9 cellular contexts compared by ENCODE assay signal in genomic region chr6:90179190-90180169, GRCh38.
DNase-seq lines count a peak whose midpoint lies in the region; TF ChIP-seq lines count a peak whose summit lies in the region.
"Had no signal": no experiment of that assay in that cellular context is flagged by ENCODE, and none has a peak within 500 bp of the region (broad histone marks: within the 10 kb centered on the region; RNA-seq: fewer than 3 reads in every experiment).

No MANE protein-coding gene starts in this region.

- H3K9me3 ChIP-seq in ovary (no peaks in the 10 kb centered on the region), mesenchymal stem cell (ENCODE audit: control insufficient read depth, low read length) (no peaks in the 10 kb centered on the region)

- no peak overlapping the region for H4K8ac ChIP-seq in mesenchymal stem cell (ENCODE audit: low read length)

- no peak overlapping the region for H3K18ac ChIP-seq in mesenchymal stem cell (ENCODE audit: low read depth in 1 of 2, low read length in 2 of 2)

- H3K79me1 ChIP-seq in mesenchymal stem cell (replicated peaks; ENCODE audit: low read length, poor library complexity, severe bottlenecking), result no peaks in the 10 kb centered on the region

- H3K27ac ChIP-seq in ovary, result no peak overlapping the region
- H3K27ac ChIP-seq in mesenchymal stem cell (ENCODE audit: low read length, poor library complexity, severe bottlenecking), result no peak overlapping the region

- TF ChIP-seq POLR2A in ovary (IDR thresholded peaks at IDR 0.05), result no peak

- no peak overlapping the region for H3K23ac ChIP-seq in mesenchymal stem cell (ENCODE audit: low read length in 2 of 2)

- no peak overlapping the region for H3K9ac ChIP-seq in mesenchymal stem cell (ENCODE audit: low read length)

- TF ChIP-seq EP300 in ovary (IDR thresholded peaks at IDR 0.05), result no peak

- H3K27me3 ChIP-seq in ovary (no peaks in the 10 kb centered on the region), mesenchymal stem cell (ENCODE audit: control insufficient read depth in 1 of 2, insufficient read depth in 1 of 2, low read length in 2 of 2) (peaks cover 3 to 23% of the 10 kb centered on the region in 2 experiments)

- intact Hi-C loops in ovary (cut with DNase I), result no loop called here

- no peak overlapping the region for H4K91ac ChIP-seq in mesenchymal stem cell (ENCODE audit: low read length)

- no peak overlapping the region for H2BK15ac ChIP-seq in mesenchymal stem cell (ENCODE audit: low read depth, poor library complexity, severe bottlenecking)

- H3K4me3 ChIP-seq in fibroblast of pulmonary artery (replicated peaks; ENCODE audit: low read depth, low read length), result no peak overlapping the region
- no peak overlapping the region for H3K4me3 ChIP-seq in ovary
- no peak overlapping the region for H3K4me3 ChIP-seq in mesenchymal stem cell (ENCODE audit: insufficient read depth in 1 of 2, low read depth in 1 of 2, low read length in 2 of 2)

- H2BK12ac ChIP-seq in mesenchymal stem cell (ENCODE audit: low read length in 2 of 2), result no peak overlapping the region

- no peak overlapping the region for H3K4ac ChIP-seq in mesenchymal stem cell (ENCODE audit: low read depth in 1 of 2, low read length in 2 of 2)

- in situ Hi-C loops in SK-MEL-5 (cut with HindIII; ENCODE audit: low pct_unique_long_range_greater_than_20kb, low sequenced_read_pairs), result no loop called here

- 95 to 100% (median 97%) methylated on average over 1 of the region's 1 CpG for WGBS in ovary, 3 donors
- no CpG with 5 or more reads among the region's 1 CpG for WGBS in mesenchymal stem cell

- TF ChIP-seq CTCF in fibroblast of pulmonary artery (IDR thresholded peaks at IDR 0.05; ENCODE audit: low read length, missing control alignments) (peak; percentile 46), ovary (IDR thresholded peaks at IDR 0.05) (no peak)

- H2BK5ac ChIP-seq in mesenchymal stem cell (ENCODE audit: low read depth, low read length, poor library complexity, severe bottlenecking), result no peak overlapping the region

- peak; percentile 16 for DNase-seq in A172 (ENCODE audit: low spot score)
- DNase-seq in ELR (ENCODE audit: low read depth), result peak; percentile 37
- peak; percentile 39 for DNase-seq in SK-MEL-5 (ENCODE audit: low read depth, low spot score)
- peak; percentile 28 for DNase-seq in fibroblast of pulmonary artery (ENCODE audit: low read depth)
- no peak for DNase-seq in OCI-M2 (lab: John Stamatoyannopoulos, UW; ENCODE audit: unreplicated experiment)
- DNase-seq in ovary, result no peak
- DNase-seq in SIG-M5 (lab: John Stamatoyannopoulos, UW), result no peak
- no peak for DNase-seq in mesenchymal stem cell
- DNase-seq: stimulated activated CD4-positive, alpha-beta T cell treated with anti-CD3 and anti-CD28 coated beads, Interleukin-4, amount 100 ng/mL, for 1 hour had no signal

- no peaks in the 10 kb centered on the region for H3K36me3 ChIP-seq in ovary
- no peaks in the 10 kb centered on the region for H3K36me3 ChIP-seq in mesenchymal stem cell (ENCODE audit: control insufficient read depth in 1 of 2, insufficient read depth in 2 of 2, low read depth in 1 of 2, low read length in 2 of 2)

- no peak overlapping the region for H2BK120ac ChIP-seq in mesenchymal stem cell (ENCODE audit: low read depth, low read length)

- H2AFZ ChIP-seq in mesenchymal stem cell (ENCODE audit: low read depth, low read length), result no peak overlapping the region

- no peak overlapping the region for H2AK5ac ChIP-seq in mesenchymal stem cell (ENCODE audit: low read length, severe bottlenecking)

- H3K4me1 ChIP-seq in ovary (ENCODE audit: insufficient read depth) (no peaks in the 10 kb centered on the region), mesenchymal stem cell (ENCODE audit: control insufficient read depth, insufficient read depth, low read depth, low read length) (peaks cover 2% of the 10 kb centered on the region)

- H3K4me2 ChIP-seq in mesenchymal stem cell (ENCODE audit: low read length, poor library complexity, severe bottlenecking), result no peak overlapping the region

- H3K14ac ChIP-seq in mesenchymal stem cell (ENCODE audit: low read length in 2 of 2), result no peak overlapping the region

Comparison
In these comparisons a context has a peak if more than half of its experiments do, and no peak if none do; other contexts are left out.
1. DNase-seq: peak in A172 (single experiment), ELR (single experiment), SK-MEL-5 (single experiment) and fibroblast of pulmonary artery (single experiment); none in OCI-M2 (single experiment), ovary (0 of 5), SIG-M5 (single experiment) and mesenchymal stem cell (single experiment).